In the genomic region with DNA sequence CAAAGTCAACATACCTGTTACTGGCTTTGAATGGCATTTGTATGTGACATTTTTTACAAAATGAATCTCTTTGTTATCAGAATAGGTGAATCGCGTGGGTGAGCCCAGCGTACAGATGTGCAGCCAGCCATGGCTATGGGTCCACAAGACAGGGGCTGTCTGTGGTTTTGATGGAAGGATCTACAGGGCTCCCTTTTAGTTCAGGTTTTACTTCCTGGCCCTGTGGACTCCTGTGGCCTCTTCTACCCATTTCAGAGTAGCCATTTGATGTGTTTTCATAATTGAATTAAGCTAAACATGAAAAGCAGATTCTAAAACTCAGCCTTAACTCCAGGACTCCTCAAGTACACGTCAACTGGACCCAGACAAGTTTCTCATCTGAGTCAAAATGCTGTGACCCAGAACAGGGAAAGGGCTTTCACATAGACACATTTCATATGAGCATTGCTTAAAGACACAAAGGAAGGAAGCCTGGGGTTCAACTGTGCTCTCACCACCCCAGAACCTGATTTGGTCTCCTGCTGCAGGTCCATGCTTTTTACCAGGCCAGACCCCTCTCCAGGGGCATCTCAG, we compare ENCODE assay signal across 19 cellular contexts.
DNase-seq lines count a peak whose midpoint lies in the region; ATAC-seq and TF ChIP-seq lines count a peak whose summit lies in the region.
"Had no signal": no experiment of that assay in that cellular context is flagged by ENCODE, and none has a peak within 500 bp of the region (broad histone marks: within the 10 kb centered on the region; RNA-seq: fewer than 3 reads in every experiment).

No MANE protein-coding gene starts in this region.

- H3K27ac Mint-ChIP-seq in stimulated activated naive B cell treated with anti-CD40 and anti-IgM and Interleukin-4, amounts not matched to agents 10 μg/mL and 1 μg/mL and 100 μg/mL, for 72 hours = peak overlapping the region; percentile 16
- H3K27ac Mint-ChIP-seq in activated CD8-positive, alpha-beta memory T cell treated with anti-CD3 and anti-CD28 coated beads, Interleukin-2, amount 10 ng/mL, durations not matched to agents 7 days and 5 days = no peak overlapping the region

- H3K36me3 ChIP-seq in left ventricle myocardium inferior = no peaks in the 10 kb centered on the region

- ATAC-seq in left ventricle myocardium superior = no peak
- ATAC-seq in GM21360 (IDR thresholded peaks at IDR 0.05; ENCODE audit: unreplicated experiment) = peak; percentile 46
- peak; percentile 43 to 59 for ATAC-seq in stimulated activated naive B cell treated with anti-CD40 and anti-IgM and Interleukin-4, amounts not matched to agents 10 μg/mL and 1 μg/mL and 100 μg/mL, for 72 hours (replicated peaks)
- no peak for ATAC-seq in activated CD8-positive, alpha-beta memory T cell treated with anti-CD3 and anti-CD28 coated beads, Interleukin-2, amount 10 ng/mL, durations not matched to agents 7 days and 5 days
- ATAC-seq in GM18858 (IDR thresholded peaks at IDR 0.05; ENCODE audit: unreplicated experiment) = no peak
- no peak for ATAC-seq in HG03439 (IDR thresholded peaks at IDR 0.05; ENCODE audit: unreplicated experiment)
- ATAC-seq: HCT116 had no signal

- intact Hi-C loops in left ventricle myocardium inferior (cut with micrococcal nuclease) = no loop called here
- intact Hi-C loops in left ventricle myocardium superior (cut with micrococcal nuclease) = no loop called here

- H3K27me3 ChIP-seq in left ventricle myocardium inferior (ENCODE audit: low read depth) = no peaks in the 10 kb centered on the region

- H3K27me3 Mint-ChIP-seq in stimulated activated naive B cell treated with anti-CD40 and anti-IgM and Interleukin-4, amounts not matched to agents 10 μg/mL and 1 μg/mL and 100 μg/mL, for 72 hours = no peaks in the 10 kb centered on the region
- peaks cover 5% of the 10 kb centered on the region for H3K27me3 Mint-ChIP-seq in activated CD8-positive, alpha-beta memory T cell treated with anti-CD3 and anti-CD28 coated beads, Interleukin-2, amount 10 ng/mL, durations not matched to agents 7 days and 5 days

- H3K9me3 Mint-ChIP-seq in stimulated activated naive B cell treated with anti-CD40 and anti-IgM and Interleukin-4, amounts not matched to agents 10 μg/mL and 1 μg/mL and 100 μg/mL, for 72 hours = no peaks in the 10 kb centered on the region
- H3K9me3 Mint-ChIP-seq in activated CD8-positive, alpha-beta memory T cell treated with anti-CD3 and anti-CD28 coated beads, Interleukin-2, amount 10 ng/mL, durations not matched to agents 7 days and 5 days (ENCODE audit: low read depth) = no peaks in the 10 kb centered on the region

- no peak overlapping the region for H3K4me3 ChIP-seq in left ventricle myocardium inferior

- no peak for TF ChIP-seq CTCF in left ventricle myocardium inferior (IDR thresholded peaks at IDR 0.05; ENCODE audit: borderline replicate concordance)

- H3K4me1 Mint-ChIP-seq in stimulated activated naive B cell treated with anti-CD40 and anti-IgM and Interleukin-4, amounts not matched to agents 10 μg/mL and 1 μg/mL and 100 μg/mL, for 72 hours = peaks cover 40 to 61% of the 10 kb centered on the region in 2 donors
- H3K4me1 Mint-ChIP-seq in activated CD8-positive, alpha-beta memory T cell treated with anti-CD3 and anti-CD28 coated beads, Interleukin-2, amount 10 ng/mL, durations not matched to agents 7 days and 5 days = no peaks in the 10 kb centered on the region

- peaks cover 89% of the 10 kb centered on the region for H3K4me1 ChIP-seq in left ventricle myocardium inferior

- no peaks in the 10 kb centered on the region for H3K36me3 Mint-ChIP-seq in stimulated activated naive B cell treated with anti-CD40 and anti-IgM and Interleukin-4, amounts not matched to agents 10 μg/mL and 1 μg/mL and 100 μg/mL, for 72 hours
- H3K36me3 Mint-ChIP-seq in activated CD8-positive, alpha-beta memory T cell treated with anti-CD3 and anti-CD28 coated beads, Interleukin-2, amount 10 ng/mL, durations not matched to agents 7 days and 5 days = no peaks in the 10 kb centered on the region

- H3K27ac ChIP-seq in left ventricle myocardium inferior (replicated peaks) = peak overlapping the region; percentile 30
- H3K27ac ChIP-seq: C4-2B had no signal

- DNase-seq in left ventricle myocardium inferior = no peak
- no peak for DNase-seq in left ventricle myocardium superior
- peak; percentile 29 for DNase-seq in glomerular visceral epithelial cell (ENCODE audit: extremely low spot score)
- DNase-seq in stimulated activated naive B cell treated with anti-CD40 and anti-IgM and Interleukin-4, amounts not matched to agents 10 μg/mL and 1 μg/mL and 100 μg/mL, for 72 hours = no peak
- no peak for DNase-seq in activated CD8-positive, alpha-beta memory T cell treated with anti-CD3 and anti-CD28 coated beads, Interleukin-2, amount 10 ng/mL, durations not matched to agents 7 days and 5 days
- DNase-seq: 8988T, Calu3, KBM-7, NCI-H1105 treated with DMSO at 0.1 percent for 48 hours, NCI-H187 treated with DMSO at 0.1 percent for 48 hours, NCI-H2171, NCI-H446 treated with DMSO at 0.1 percent for 48 hours, NCI-H774, SIG-M5 had no signal

- no peak overlapping the region for H3K4me3 Mint-ChIP-seq in stimulated activated naive B cell treated with anti-CD40 and anti-IgM and Interleukin-4, amounts not matched to agents 10 μg/mL and 1 μg/mL and 100 μg/mL, for 72 hours
- no peak overlapping the region for H3K4me3 Mint-ChIP-seq in activated CD8-positive, alpha-beta memory T cell treated with anti-CD3 and anti-CD28 coated beads, Interleukin-2, amount 10 ng/mL, durations not matched to agents 7 days and 5 days

- CTCF ChIA-PET in activated CD8-positive, alpha-beta memory T cell treated with anti-CD3 and anti-CD28 coated beads, Interleukin-2, amount 10 ng/mL, durations not matched to agents 7 days and 5 days (lab: Charles Lee) = no interaction called here

- H3K9me3 ChIP-seq in left ventricle myocardium inferior (replicated peaks) = no peaks in the 10 kb centered on the region

Comparison
In these comparisons a context has a peak if more than half of its experiments do, and no peak if none do; other contexts are left out.
1. ATAC-seq: peak in GM21360 (single experiment) and stimulated activated naive B cell treated with anti-CD40 and anti-IgM and Interleukin-4, amounts not matched to agents 10 μg/mL and 1 μg/mL and 100 μg/mL, for 72 hours (2 of 2); none in left ventricle myocardium superior (single experiment), activated CD8-positive, alpha-beta memory T cell treated with anti-CD3 and anti-CD28 coated beads, Interleukin-2, amount 10 ng/mL, durations not matched to agents 7 days and 5 days (single experiment), GM18858 (single experiment) and HG03439 (single experiment).